Comparison of ENCODE assay signal across 19 cellular contexts in the genomic region with DNA sequence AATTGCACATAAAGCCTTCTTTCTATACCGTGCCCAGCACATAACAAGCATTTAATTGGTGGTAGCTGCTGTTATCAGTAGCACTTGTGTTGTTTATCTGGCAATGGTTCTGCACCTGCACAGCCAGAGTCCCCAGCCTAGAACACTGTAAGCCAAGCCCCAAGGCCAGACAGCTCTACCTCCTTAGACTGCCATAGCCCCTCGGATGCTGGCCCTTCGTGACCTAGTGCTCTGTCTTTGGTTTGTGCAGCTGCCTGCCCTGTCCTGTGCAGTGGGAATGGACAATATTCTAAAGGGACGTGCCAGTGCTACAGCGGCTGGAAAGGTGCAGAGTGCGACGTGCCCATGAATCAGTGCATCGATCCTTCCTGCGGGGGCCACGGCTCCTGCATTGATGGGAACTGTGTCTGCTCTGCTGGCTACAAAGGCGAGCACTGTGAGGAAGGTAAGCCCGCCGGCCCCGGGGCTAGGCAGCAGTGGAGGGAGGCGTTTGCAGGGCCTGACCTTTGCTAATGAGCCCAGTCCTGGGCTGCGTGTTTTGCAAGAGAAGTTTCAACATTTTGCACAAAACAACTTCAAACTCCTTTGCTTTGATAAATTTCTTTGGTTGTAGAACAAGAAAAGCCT.
A peak's percentile ranks its signal among the peaks of the same experiment; 100 is the strongest.
DNase-seq lines count a peak whose midpoint lies in the region; ATAC-seq and TF ChIP-seq lines count a peak whose summit lies in the region.
"Had no signal": no experiment of that assay in that cellular context is flagged by ENCODE, and none has a peak within 500 bp of the region (broad histone marks: within the 10 kb centered on the region; RNA-seq: fewer than 3 reads in every experiment).

No MANE protein-coding gene starts in this region.

- H3K4me1 ChIP-seq in ACC112 (ENCODE audit: control insufficient read depth, insufficient read depth, low read length, unreplicated experiment) (no peaks in the 10 kb centered on the region), HUES64 (ENCODE audit: insufficient read depth, low read length) (peaks cover 19% of the 10 kb centered on the region), Panc1 (ENCODE audit: control insufficient read depth, insufficient read depth, low read length) (no peaks in the 10 kb centered on the region)
- H3K4me1 ChIP-seq: adrenal gland, right lobe of liver had no signal

- no peaks in the 10 kb centered on the region for H3K9me3 ChIP-seq in HUES64 (ENCODE audit: insufficient read depth, low read depth, low read length)
- H3K9me3 ChIP-seq in Panc1 (ENCODE audit: control insufficient read depth, insufficient read depth, low read depth, low read length), result no peaks in the 10 kb centered on the region
- H3K9me3 ChIP-seq: adrenal gland, right lobe of liver had no signal

- peak overlapping the region; percentile 35; the same call in 1 of the 2 replicates for H3K4me3 ChIP-seq in ACC112 (ENCODE audit: low read depth, low read length)
- no peak overlapping the region for H3K4me3 ChIP-seq in HUES64 (ENCODE audit: low read length)
- no peak overlapping the region; a peak in 1 of 4 replicates for H3K4me3 ChIP-seq in Panc1 (ENCODE audit: low read depth in 2 of 2, low read length in 2 of 2)
- H3K4me3 ChIP-seq: adrenal gland, K562, right lobe of liver had no signal

- H3K9ac ChIP-seq in HUES64 (ENCODE audit: low read depth, low read length), result peak overlapping the region; percentile 38; the same call in 1 of the 2 replicates

- POLR2A ChIA-PET in Panc1 (lab: Charles Lee), result no interaction called here

- intact Hi-C loops in Panc1 (cut with micrococcal nuclease; ENCODE audit: unreplicated experiment), result no loop called here
- intact Hi-C loops in left colon (cut with DNase I, micrococcal nuclease), result no loop called here

- CTCF ChIA-PET in Panc1 (lab: Charles Lee), result no interaction called here

- DNase-seq in Panc1 (ENCODE audit: low read depth, low spot score) (no peak), left colon (no peak)
- DNase-seq: activated CD8-positive, alpha-beta memory T cell treated with anti-CD3 and anti-CD28 coated beads, Interleukin-2, amount 10 ng/mL, durations not matched to agents 7 days and 5 days; adrenal gland; caudate nucleus; EL; midbrain; MV-4-11; NCI-H226; right lobe of liver; stimulated activated CD4-positive, alpha-beta T cell treated with anti-CD3 and anti-CD28 coated beads, Interleukin-2, amount 100 ng/mL, for 24 hours; substantia nigra had no signal

- in situ Hi-C loops in Panc1 (cut with HindIII; ENCODE audit: low pct_unique_long_range_greater_than_20kb, low sequenced_read_pairs), result no loop called here

- H3K27ac ChIP-seq in ACC112 (ENCODE audit: low read depth, low read length) (no peak overlapping the region), HUES64 (ENCODE audit: low read depth, low read length) (peak overlapping the region; percentile 28; the same call in 1 of the 2 replicates), Panc1 (ENCODE audit: low read length) (no peak overlapping the region)
- H3K27ac ChIP-seq: adrenal gland, right lobe of liver had no signal

- no peaks in the 10 kb centered on the region for H3K79me2 ChIP-seq in ACC112 (ENCODE audit: control insufficient read depth, insufficient read depth, low read length, unreplicated experiment)

- 37% methylated on average over 16 of the region's 16 CpGs for whole genome bisulfite sequencing in HUES64

- H3K27me3 ChIP-seq in ACC112 (ENCODE audit: insufficient read depth, low read length), result no peaks in the 10 kb centered on the region
- no peaks in the 10 kb centered on the region for H3K27me3 ChIP-seq in HUES64 (ENCODE audit: insufficient read depth, low read length)
- H3K27me3 ChIP-seq in Panc1 (ENCODE audit: control insufficient read depth, insufficient read depth, low read length), result peaks cover 7% of the 10 kb centered on the region
- H3K27me3 ChIP-seq: adrenal gland, right lobe of liver had no signal

- H3K36me3 ChIP-seq in ACC112 (ENCODE audit: insufficient read depth, low read length) (no peaks in the 10 kb centered on the region), HUES64 (ENCODE audit: insufficient read depth, low read length) (no peaks in the 10 kb centered on the region), Panc1 (ENCODE audit: control insufficient read depth, insufficient read depth, low read length) (no peaks in the 10 kb centered on the region)
- H3K36me3 ChIP-seq: adrenal gland, right lobe of liver had no signal

- ATAC-seq in Panc1 (peak; percentile 67), left colon (peak; percentile 30), GM21447 (IDR thresholded peaks at IDR 0.05; ENCODE audit: unreplicated experiment) (no peak), HG03342 (IDR thresholded peaks at IDR 0.05; ENCODE audit: unreplicated experiment) (no peak), HG03442 (IDR thresholded peaks at IDR 0.05; ENCODE audit: unreplicated experiment) (no peak)
- ATAC-seq: activated CD4-positive, CD25-positive, alpha-beta regulatory T cell treated with anti-CD3 and anti-CD28 coated beads, Interleukin-2, amount 50 U/mL, for 24 hours; activated CD8-positive, alpha-beta memory T cell treated with anti-CD3 and anti-CD28 coated beads, Interleukin-2, amount 10 ng/mL, durations not matched to agents 7 days and 5 days; K562 had no signal

- no peak for TF ChIP-seq CTCF in Panc1 (IDR thresholded peaks at IDR 0.05)

- no TSS peak for BruUV-seq in Panc1 (replicated peaks; lab: Mats Ljungman, UMichigan)

- no peak overlapping the region for H2AFZ ChIP-seq in ACC112 (ENCODE audit: low read length, unreplicated experiment)

Comparison
In these comparisons a context has a peak if more than half of its experiments do, and no peak if none do; other contexts are left out.
1. ATAC-seq: peak in Panc1 (single experiment) and left colon (single experiment); none in GM21447 (single experiment), HG03342 (single experiment) and HG03442 (single experiment).